ENCODE assay signal across 26 cellular contexts in genomic region chr9:89896806-89897340, GRCh38.
"Had no signal": no experiment of that assay in that cellular context is flagged by ENCODE, and none has a peak within 500 bp of the region (broad histone marks: within the 10 kb centered on the region; RNA-seq: fewer than 3 reads in every experiment).

No MANE protein-coding gene starts in this region.

- DNase-seq: cortex of kidney; effector memory CD4-positive, alpha-beta T cell; esophagus squamous epithelium; foreskin fibroblast; glutamatergic neuron; left cardiac atrium; left ventricle myocardium superior; mesenchymal stem cell; naive thymus-derived CD4-positive, alpha-beta T cell; nephron progenitor cell; psoas muscle; retina; right lobe of liver; stimulated activated CD4-positive, alpha-beta T cell treated with anti-CD3 and anti-CD28 coated beads, Interleukin-4, amount 100 ng/mL, for 1 hour; stimulated activated CD8-positive, alpha-beta memory T cell treated with anti-CD3 and anti-CD28 coated beads, Interleukin-4, amount 100 ng/mL, for 48 hours; stimulated activated naive CD8-positive, alpha-beta T cell treated with anti-CD3 and anti-CD28 coated beads, Interleukin-15, Interleukin-2, amounts not matched to agents 100 U/mL and 50 U/mL, for 24 hours; thyroid gland had no signal

- H3K9me3 Mint-ChIP-seq: nephron progenitor cell; stimulated activated effector memory CD8-positive, alpha-beta T cell treated with anti-CD3 and anti-CD28 coated beads, Interleukin-12 subunit alpha, Interleukin-12 subunit beta, amount 100 ng/mL, for 72 hours; type B pancreatic cell had no signal

- H3K27me3 ChIP-seq: gastroesophageal sphincter, right lobe of liver, suprapubic skin, thyroid gland had no signal

- H3K9me3 ChIP-seq: esophagus squamous epithelium, gastroesophageal sphincter, psoas muscle, right lobe of liver, suprapubic skin, thyroid gland had no signal

- H3K36me3 ChIP-seq: esophagus squamous epithelium, gastroesophageal sphincter, right lobe of liver, suprapubic skin, thyroid gland had no signal

- FAIRE-seq: keratinocyte, urothelium cell line had no signal

- H3K27ac Mint-ChIP-seq: naive thymus-derived CD4-positive, alpha-beta T cell; nephron progenitor cell; stimulated activated effector memory CD8-positive, alpha-beta T cell treated with anti-CD3 and anti-CD28 coated beads, Interleukin-12 subunit alpha, Interleukin-12 subunit beta, amount 100 ng/mL, for 72 hours; type B pancreatic cell had no signal

- H3K4me3 ChIP-seq: dorsolateral prefrontal cortex, esophagus squamous epithelium, gastroesophageal sphincter, lung, psoas muscle, right lobe of liver, suprapubic skin, thyroid gland had no signal

- H3K4me1 Mint-ChIP-seq: naive thymus-derived CD4-positive, alpha-beta T cell; nephron progenitor cell; stimulated activated effector memory CD8-positive, alpha-beta T cell treated with anti-CD3 and anti-CD28 coated beads, Interleukin-12 subunit alpha, Interleukin-12 subunit beta, amount 100 ng/mL, for 72 hours had no signal

- H3K36me3 Mint-ChIP-seq: naive thymus-derived CD4-positive, alpha-beta T cell; stimulated activated effector memory CD8-positive, alpha-beta T cell treated with anti-CD3 and anti-CD28 coated beads, Interleukin-12 subunit alpha, Interleukin-12 subunit beta, amount 100 ng/mL, for 72 hours; type B pancreatic cell had no signal

- ATAC-seq: gastroesophageal sphincter; left cardiac atrium; left ventricle myocardium superior; naive thymus-derived CD4-positive, alpha-beta T cell; psoas muscle; right lobe of liver; stimulated activated effector memory CD8-positive, alpha-beta T cell treated with anti-CD3 and anti-CD28 coated beads, Interleukin-12 subunit alpha, Interleukin-12 subunit beta, amount 100 ng/mL, for 72 hours; stimulated activated naive CD8-positive, alpha-beta T cell treated with anti-CD3 and anti-CD28 coated beads, Interleukin-15, Interleukin-2, amounts not matched to agents 100 U/mL and 50 U/mL, for 24 hours had no signal

- H3K27ac ChIP-seq: dorsolateral prefrontal cortex, epithelial cell of prostate, esophagus squamous epithelium, gastroesophageal sphincter, psoas muscle, right lobe of liver, suprapubic skin, thyroid gland had no signal

- H3K4me3 Mint-ChIP-seq: naive thymus-derived CD4-positive, alpha-beta T cell; nephron progenitor cell; stimulated activated effector memory CD8-positive, alpha-beta T cell treated with anti-CD3 and anti-CD28 coated beads, Interleukin-12 subunit alpha, Interleukin-12 subunit beta, amount 100 ng/mL, for 72 hours; type B pancreatic cell had no signal
